ENCODE assay signal across 2 cellular contexts in genomic region chr7:5550385-5550784, GRCh38.
TF ChIP-seq lines count a peak whose summit lies in the region.

No MANE protein-coding gene starts in this region.

TF ChIP-seq in A549, 52 proteins besides CTCF, POLR2A, EP300 and RAD21:
- TF ChIP-seq RNF2 (IDR thresholded peaks at IDR 0.05; ENCODE audit: borderline replicate concordance, low read depth) (no peak), HOXA7 (CRISPR knock-in tag; IDR thresholded peaks at IDR 0.05) (no peak), KDM1A (IDR thresholded peaks at IDR 0.05; ENCODE audit: low read depth) (peak; percentile 69), MAZ (IDR thresholded peaks at IDR 0.05; ENCODE audit: borderline replicate concordance, low read depth, low read length) (no peak), SMC3 (IDR thresholded peaks at IDR 0.05) (no peak), HDAC2 (IDR thresholded peaks at IDR 0.05) (0 out of 2 replicates have a peak, but pooled peaks have one; percentile 41), HOXB5 (CRISPR knock-in tag; IDR thresholded peaks at IDR 0.05) (no peak), CBX2 (IDR thresholded peaks at IDR 0.05; ENCODE audit: borderline replicate concordance, low read depth) (no peak), CBX8 (IDR thresholded peaks at IDR 0.05) (no peak), USF2 (IDR thresholded peaks at IDR 0.05) (no peak)

TF ChIP-seq in K562, 482 proteins besides CTCF, POLR2A, EP300 and RAD21:
- TF ChIP-seq PHF20 (IDR thresholded peaks at IDR 0.05; ENCODE audit: partially characterized antibody) (peak; percentile 86), PPARD (CRISPR knock-in tag; IDR thresholded peaks at IDR 0.05) (no peak), ZNF699 (CRISPR knock-in tag; IDR thresholded peaks at IDR 0.05; ENCODE audit: insufficient replicate concordance) (no peak), BCOR (IDR thresholded peaks at IDR 0.05) (peak; percentile 99), SIN3B (IDR thresholded peaks at IDR 0.05; ENCODE audit: low read depth) (no peak), KDM1A (IDR thresholded peaks at IDR 0.05) (peak; percentile 89 to 95), NCOA4 (IDR thresholded peaks at IDR 0.05; ENCODE audit: partially characterized antibody) (peak; percentile 12), PYGO2 (tag; IDR thresholded peaks at IDR 0.05) (no peak), BRD9 (IDR thresholded peaks at IDR 0.05; ENCODE audit: low read depth, partially characterized antibody) (peak; percentile 46), AFF4 (CRISPR knock-in tag; IDR thresholded peaks at IDR 0.05) (no peak), RCOR1 (IDR thresholded peaks at IDR 0.05; ENCODE audit: borderline replicate concordance in 1 of 2, low read depth in 2 of 2, low read length in 2 of 2) (peak; percentile 51 to 94; a peak in 3 of 4 replicates), ID3 (CRISPR knock-in tag; IDR thresholded peaks at IDR 0.05) (no peak), ID3 (tag; IDR thresholded peaks at IDR 0.05) (0 out of 2 replicates have a peak, but pooled peaks have one; percentile 21), NR2C1 (IDR thresholded peaks at IDR 0.05) (no peak), NR2C1 (tag; IDR thresholded peaks at IDR 0.05) (no peak), HDAC1 (IDR thresholded peaks at IDR 0.05) (peak in 1 of 2 experiments; percentile 61; a peak in 1 of 4 replicates), SMARCA5 (IDR thresholded peaks at IDR 0.05) (peak; percentile 94), MAX (CRISPR knock-in tag; IDR thresholded peaks at IDR 0.05) (no peak), RBM25 (IDR thresholded peaks at IDR 0.05; ENCODE audit: low read depth, low read length, severe bottlenecking) (peak; percentile 91), ZNF121 (CRISPR knock-in tag; conservative IDR thresholded peaks at IDR 0.05) (peak; percentile 60; the same call in 1 of the 2 replicates), CBX1 (IDR thresholded peaks at IDR 0.05; ENCODE audit: low read depth) (peak; percentile 98), NFIC (IDR thresholded peaks at IDR 0.05) (0 out of 2 replicates have a peak, but pooled peaks have one; percentile 5), ZNF408 (CRISPR knock-in tag; IDR thresholded peaks at IDR 0.05; ENCODE audit: low read depth) (no peak), HDAC2 (IDR thresholded peaks at IDR 0.05) (peak; percentile 95), CBX3 (IDR thresholded peaks at IDR 0.05; ENCODE audit: borderline replicate concordance in 1 of 2, low read length in 2 of 2) (peak in 1 of 2 experiments; percentile 87; a peak in 2 of 3 replicates), PTBP1 (IDR thresholded peaks at IDR 0.05; ENCODE audit: low read depth, low read length) (0 out of 2 replicates have a peak, but pooled peaks have one; percentile 51), THRB (CRISPR knock-in tag; conservative IDR thresholded peaks at IDR 0.05) (no peak), ETV1 (tag; conservative IDR thresholded peaks at IDR 0.05; ENCODE audit: low read depth) (no peak), ADNP (tag; IDR thresholded peaks at IDR 0.05) (peak; percentile 98), ARNT (IDR thresholded peaks at IDR 0.05) (peak in 1 of 2 experiments; percentile 22; a peak in 1 of 4 replicates), MCM7 (IDR thresholded peaks at IDR 0.05) (no peak), ZBTB11 (CRISPR knock-in tag; IDR thresholded peaks at IDR 0.05) (no peak), RFX5 (IDR thresholded peaks at IDR 0.05; ENCODE audit: low read depth, low read length) (no peak), ARHGAP35 (IDR thresholded peaks at IDR 0.05; ENCODE audit: partially characterized antibody) (no peak)
